Comparison of ENCODE assay signal across 1 cellular context in genomic region chr3:40524571-40525285, GRCh38.
TF ChIP-seq lines count a peak whose summit lies in the region.

Gene ZNF621 (plus strand): TSS chr3:40524960. CDS start chr3:40525841, 881 bp downstream.

TF ChIP-seq in WTC11, 78 proteins besides CTCF, POLR2A, EP300 and RAD21 (continued from another document):
- TF ChIP-seq ARID4B (CRISPR knock-in tag; IDR thresholded peaks at IDR 0.05; ENCODE audit: borderline replicate concordance) (peak; percentile 88), ZBTB43 (CRISPR knock-in tag; IDR thresholded peaks at IDR 0.05) (peak; percentile 74; the same call in 1 of the 2 replicates), TEAD1 (CRISPR knock-in tag; IDR thresholded peaks at IDR 0.05) (no peak; the same call in 1 of the 2 replicates), ETV6 (CRISPR knock-in tag; IDR thresholded peaks at IDR 0.05) (peak; percentile 88), GRHL2 (CRISPR knock-in tag; IDR thresholded peaks at IDR 0.05; ENCODE audit: insufficient replicate concordance, severe bottlenecking) (no peak), MYBL2 (CRISPR knock-in tag; IDR thresholded peaks at IDR 0.05) (peak; percentile 73; the same call in 1 of the 2 replicates), ATF6 (CRISPR knock-in tag; IDR thresholded peaks at IDR 0.05) (no peak), IRF1 (CRISPR knock-in tag; IDR thresholded peaks at IDR 0.05) (peak; percentile 36; the same call in 1 of the 2 replicates), ZNF121 (CRISPR knock-in tag; IDR thresholded peaks at IDR 0.05) (no peak), USF2 (CRISPR knock-in tag; IDR thresholded peaks at IDR 0.05) (no peak; the same call in 1 of the 2 replicates), ATF2 (CRISPR knock-in tag; IDR thresholded peaks at IDR 0.05; ENCODE audit: borderline replicate concordance, low read depth) (no peak), OVOL2 (CRISPR knock-in tag; IDR thresholded peaks at IDR 0.05; ENCODE audit: borderline replicate concordance) (no peak), ZNF512 (CRISPR knock-in tag; IDR thresholded peaks at IDR 0.05; ENCODE audit: borderline replicate concordance) (no peak), ZNF532 (CRISPR knock-in tag; IDR thresholded peaks at IDR 0.05; ENCODE audit: borderline replicate concordance) (no peak), HMGA2 (CRISPR knock-in tag; IDR thresholded peaks at IDR 0.05) (no peak), ESRRA (CRISPR knock-in tag; IDR thresholded peaks at IDR 0.05; ENCODE audit: borderline replicate concordance) (peak; percentile 72; the same call in 1 of the 2 replicates), ZBTB21 (CRISPR knock-in tag; IDR thresholded peaks at IDR 0.05; ENCODE audit: borderline replicate concordance) (no peak), ATF3 (CRISPR knock-in tag; conservative IDR thresholded peaks at IDR 0.05) (no peak), CREM (CRISPR knock-in tag; IDR thresholded peaks at IDR 0.05) (peak; percentile 67; the same call in 1 of the 2 replicates), PRRX2 (CRISPR knock-in tag; IDR thresholded peaks at IDR 0.05) (no peak), MLX (CRISPR knock-in tag; IDR thresholded peaks at IDR 0.05) (no peak), ERG (CRISPR knock-in tag; IDR thresholded peaks at IDR 0.05) (no peak), RELA (CRISPR knock-in tag; IDR thresholded peaks at IDR 0.05; ENCODE audit: borderline replicate concordance) (0 out of 2 replicates have a peak, but pooled peaks have one; percentile 22), ZNF425 (CRISPR knock-in tag; conservative IDR thresholded peaks at IDR 0.05) (no peak), FOXJ3 (CRISPR knock-in tag; IDR thresholded peaks at IDR 0.05; ENCODE audit: borderline replicate concordance) (no peak), NR3C1 (CRISPR knock-in tag; conservative IDR thresholded peaks at IDR 0.05; ENCODE audit: low read depth) (no peak)
